1 cellular context compared by ENCODE assay signal in genomic region chr5:107478068-107478641, GRCh38.
TF ChIP-seq lines count a peak whose summit lies in the region.

No MANE protein-coding gene starts in this region.

TF ChIP-seq in H1, 55 proteins besides CTCF, POLR2A, EP300 and RAD21:
- no peak for TF ChIP-seq ZNF274 (IDR thresholded peaks at IDR 0.05; ENCODE audit: borderline replicate concordance, extremely low read depth, low read length)
- TF ChIP-seq SRF (IDR thresholded peaks at IDR 0.05; ENCODE audit: low read depth, low read length): no peak
